ENCODE assay signal across 8 cellular contexts in genomic region chr2:190180313-190181065, GRCh38.
DNase-seq lines count a peak whose midpoint lies in the region; ATAC-seq and TF ChIP-seq lines count a peak whose summit lies in the region.

No MANE protein-coding gene starts in this region.

- no peaks in the 10 kb centered on the region for H3K9me3 ChIP-seq in SK-N-SH
- H3K9me3 ChIP-seq in effector memory CD4-positive, alpha-beta T cell (ENCODE audit: control insufficient read depth, low read length), result no peaks in the 10 kb centered on the region
- H3K9me3 ChIP-seq in lung (ENCODE audit: control insufficient read depth in 2 of 2, insufficient read depth in 1 of 2, low read length in 1 of 2), result no peaks in the 10 kb centered on the region
- no peaks in the 10 kb centered on the region for H3K9me3 ChIP-seq in stomach

- TF ChIP-seq CTCF in SK-N-SH (IDR thresholded peaks at IDR 0.05) (peak; percentile 45), lung (IDR thresholded peaks at IDR 0.05; ENCODE audit: control extremely low read depth, extremely low read depth) (no peak), stomach (IDR thresholded peaks at IDR 0.05) (peak in 4 of 7 experiments; percentile 18 to 47 (median 32))

- ATAC-seq in GM19468 (IDR thresholded peaks at IDR 0.05; ENCODE audit: extremely low read depth, unreplicated experiment) (peak; percentile 82), HG03521 (IDR thresholded peaks at IDR 0.05; ENCODE audit: unreplicated experiment) (peak; percentile 69), lung (ENCODE audit: insufficient read depth, low FRiP score) (peak; percentile 81)

- intact Hi-C loops in stomach (cut with DNase I; ENCODE audit: low total_unique reads), result no loop called here

- H3F3A ChIP-seq in SK-N-SH (replicated peaks; ENCODE audit: insufficient read depth), result peaks cover 14% of the 10 kb centered on the region

- H3K27ac ChIP-seq in SK-N-SH (ENCODE audit: low read depth in 2 of 2, low read length in 1 of 2) (no peak overlapping the region; a peak in 1 of 4 replicates), lung (ENCODE audit: low read depth in 1 of 2, low read length in 1 of 2) (peak overlapping the region; percentile 62 to 89), stomach (peak overlapping the region; percentile 80 to 90 (median 83))
- no peak overlapping the region for H3K27ac ChIP-seq in effector memory CD4-positive, alpha-beta T cell (ENCODE audit: insufficient read depth, low read length, poor library complexity, severe bottlenecking)

- DNase-seq in DMS153 treated with DMSO at 0.1 percent for 48 hours (lab: John Stamatoyannopoulos, UW; ENCODE audit: unreplicated experiment) (peak; percentile 20), DMS153 (lab: John Stamatoyannopoulos, UW) (no peak), SK-N-SH (peak; percentile 88), lung (ENCODE audit: low spot score) (peak; percentile 48), stomach (peak; percentile 57)
- no peak for DNase-seq in effector memory CD4-positive, alpha-beta T cell

- POLR2A ChIA-PET in SK-N-SH (lab: Yijun Ruan, JAX), result interaction anchor here (1.0 kb wide), 1 partner anchor 25 kb away, joined by 3 read pairs; no protein-coding TSS in a partner anchor

- H3K27me3 ChIP-seq in SK-N-SH (ENCODE audit: insufficient read depth) (no peaks in the 10 kb centered on the region), lung (ENCODE audit: control insufficient read depth, insufficient read depth) (no peaks in the 10 kb centered on the region), stomach (no peaks in the 10 kb centered on the region)
- peaks cover 4% of the 10 kb centered on the region for H3K27me3 ChIP-seq in effector memory CD4-positive, alpha-beta T cell (replicated peaks; ENCODE audit: control insufficient read depth, insufficient read depth, low read length, poor library complexity, severe bottlenecking)

- H3K36me3 ChIP-seq in SK-N-SH (replicated peaks in 1 of 2; ENCODE audit: control insufficient read depth in 1 of 2, insufficient read depth in 2 of 2, low read length in 1 of 2) (no peaks in the 10 kb centered on the region), lung (ENCODE audit: control insufficient read depth in 2 of 2, insufficient read depth in 2 of 2, low read length in 2 of 2) (no peaks in the 10 kb centered on the region), stomach (no peaks in the 10 kb centered on the region)
- no peaks in the 10 kb centered on the region for H3K36me3 ChIP-seq in effector memory CD4-positive, alpha-beta T cell (ENCODE audit: control insufficient read depth, insufficient read depth, low read length)

- no peak for TF ChIP-seq EP300 in SK-N-SH (IDR thresholded peaks at IDR 0.05; ENCODE audit: borderline replicate concordance in 1 of 2, low read depth in 1 of 2, low read length in 1 of 2)
- TF ChIP-seq EP300 in stomach (IDR thresholded peaks at IDR 0.05), result no peak

- H3K4me3 ChIP-seq in SK-N-SH (ENCODE audit: low read depth in 2 of 2, low read length in 1 of 2) (peak overlapping the region; percentile 62 to 66), lung (peak overlapping the region; percentile 50), stomach (peak overlapping the region; percentile 54 to 72 (median 62))
- H3K4me3 ChIP-seq in effector memory CD4-positive, alpha-beta T cell (ENCODE audit: insufficient read depth, low read depth, low read length, poor library complexity, severe bottlenecking), result peak overlapping the region; percentile 44

- H3K4me2 ChIP-seq in SK-N-SH, result peak overlapping the region; percentile 93

- TF ChIP-seq RAD21 in SK-N-SH (IDR thresholded peaks at IDR 0.05; ENCODE audit: low read length), result no peak

- peak overlapping the region; percentile 89 for H2AFZ ChIP-seq in SK-N-SH (ENCODE audit: low read depth)

- 1% methylated on average over 12 of the region's 76 CpGs for WGBS in SK-N-SH (ENCODE audit: low lambda C conversion rate)
- WGBS in lung, 2 donors, result 0 to 2% methylated on average over 57 to 76 of the region's 76 CpGs
- 1 to 3% (median 1%) methylated on average over 31 to 76 of the region's 76 CpGs for WGBS in stomach, 5 donors

- H3K79me2 ChIP-seq in SK-N-SH (ENCODE audit: insufficient read depth), result no peaks in the 10 kb centered on the region

- TF ChIP-seq POLR2A in stomach (IDR thresholded peaks at IDR 0.05), result no peak

- peaks cover 0 to 12% of the 10 kb centered on the region in 2 experiments; a peak in 2 of 4 replicates for H3K4me1 ChIP-seq in SK-N-SH (ENCODE audit: control insufficient read depth in 1 of 2, insufficient read depth in 2 of 2, low read depth in 1 of 2, low read length in 1 of 2)
- no peaks in the 10 kb centered on the region for H3K4me1 ChIP-seq in effector memory CD4-positive, alpha-beta T cell (ENCODE audit: control insufficient read depth, insufficient read depth, low read length, poor library complexity, severe bottlenecking)
- H3K4me1 ChIP-seq in lung (ENCODE audit: control insufficient read depth in 2 of 2, insufficient read depth in 2 of 2, low read length in 2 of 2), result peaks cover 5 to 13% of the 10 kb centered on the region in 2 donors
- peaks cover 0 to 41% (median 17%) of the 10 kb centered on the region in 4 donors for H3K4me1 ChIP-seq in stomach

- no peaks in the 10 kb centered on the region for H4K20me1 ChIP-seq in SK-N-SH (ENCODE audit: insufficient read depth)

- no peaks in the 10 kb centered on the region for H3K9me2 ChIP-seq in SK-N-SH

- H3K9ac ChIP-seq in SK-N-SH, result peak overlapping the region; percentile 53; the same call in 1 of the 2 replicates

- CTCF ChIA-PET in SK-N-SH (lab: Yijun Ruan, JAX), result interaction anchor here (0.8 to 3.2 kb wide), 21 partner anchors 9 to 418 kb away, joined by 3 to 25 read pairs (median 4); partner anchors contain the start of gene OSGEPL1

TF ChIP-seq in SK-N-SH, 30 proteins besides CTCF, POLR2A, EP300 and RAD21:
- TF ChIP-seq TCF12 (IDR thresholded peaks at IDR 0.05) (0 out of 2 replicates have a peak, but pooled peaks have one; percentile 14), EZH2phosphoT487 (IDR thresholded peaks at IDR 0.05; ENCODE audit: borderline replicate concordance, low read depth) (no peak)
- TF ChIP-seq, protein P1, sequence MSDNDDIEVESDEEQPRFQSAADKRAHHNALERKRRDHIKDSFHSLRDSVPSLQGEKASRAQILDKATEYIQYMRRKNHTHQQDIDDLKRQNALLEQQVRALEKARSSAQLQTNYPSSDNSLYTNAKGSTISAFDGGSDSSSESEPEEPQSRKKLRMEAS (IDR thresholded peaks at IDR 0.05; ENCODE audit: low read depth), result 0 out of 2 replicates have a peak, but pooled peaks have one; percentile 16
TF ChIP-seq in SK-N-SH: peak in this region for 2.

Comparison
In these comparisons a context has a peak if more than half of its experiments do, and no peak if none do; other contexts are left out.
1. DNase-seq: peak in DMS153 treated with DMSO at 0.1 percent for 48 hours (single experiment), SK-N-SH (single experiment), lung (single experiment) and stomach (single experiment); none in DMS153 (single experiment) and effector memory CD4-positive, alpha-beta T cell (0 of 3).
2. H3K27ac ChIP-seq: peak in lung (2 of 2) and stomach (5 of 5); none in SK-N-SH (0 of 2) and effector memory CD4-positive, alpha-beta T cell (single experiment).
3. Peak in every context shown above with its lines, with median percentiles within 50 percentile points of each other: ATAC-seq and H3K4me3 ChIP-seq.